In the genomic region with DNA sequence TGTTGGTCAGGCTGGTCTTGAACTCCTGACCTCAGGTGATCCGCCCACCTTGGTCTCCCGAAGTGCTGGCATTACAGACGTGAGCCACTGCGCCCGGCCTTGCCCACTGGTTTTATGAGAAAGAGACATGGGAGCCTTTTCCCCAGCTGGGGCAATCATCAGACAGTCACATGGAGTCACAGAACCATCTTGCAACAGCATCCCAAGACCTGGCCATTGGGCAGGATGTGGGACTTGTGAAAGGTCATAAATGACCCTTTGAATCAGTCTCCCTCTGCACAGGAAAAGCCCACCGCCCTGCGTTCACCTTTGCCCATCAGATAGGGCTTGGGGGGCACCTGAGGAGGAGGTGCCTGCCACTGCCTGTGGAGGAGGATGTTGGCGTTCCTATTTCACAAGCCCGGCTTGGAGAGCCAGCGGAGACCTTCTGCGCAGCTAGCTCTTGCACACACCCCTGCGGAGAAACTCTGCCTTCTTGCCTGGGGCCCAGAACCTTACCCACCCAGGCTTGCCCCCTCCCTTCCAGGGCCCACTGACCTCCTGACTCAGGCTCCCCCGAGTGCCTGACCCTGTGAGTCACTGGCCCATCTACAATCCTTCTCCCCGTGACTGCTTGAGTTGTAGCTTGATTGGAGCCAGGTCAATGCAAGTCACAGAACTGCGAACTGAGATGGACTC, we compare ENCODE assay signal across 1 cellular context.
TF ChIP-seq lines count a peak whose summit lies in the region.

No MANE protein-coding gene starts in this region.

TF ChIP-seq in K562, 482 proteins besides CTCF, POLR2A, EP300 and RAD21:
- TF ChIP-seq EZH2 (IDR thresholded peaks at IDR 0.05; ENCODE audit: borderline replicate concordance, low read depth, low read length) (peak; percentile 87; the same call in 1 of the 2 replicates), NR3C1 (CRISPR knock-in tag; IDR thresholded peaks at IDR 0.05) (peak; percentile 45; the same call in 1 of the 2 replicates), MCM7 (IDR thresholded peaks at IDR 0.05) (no peak), HCFC1 (IDR thresholded peaks at IDR 0.05; ENCODE audit: low read depth, low read length) (no peak)
